In genomic region chrX:22577181-22577580, GRCh38 we compare ENCODE assay signal across 17 cellular contexts.
A peak's percentile ranks its signal among the peaks of the same experiment; 100 is the strongest.
DNase-seq lines count a peak whose midpoint lies in the region; TF ChIP-seq lines count a peak whose summit lies in the region.
"Had no signal": no experiment of that assay in that cellular context is flagged by ENCODE, and none has a peak within 500 bp of the region (broad histone marks: within the 10 kb centered on the region; RNA-seq: fewer than 3 reads in every experiment).

No MANE protein-coding gene starts in this region.

- H3K9me3 Mint-ChIP-seq in Caco-2 (ENCODE audit: unreplicated experiment): no peaks in the 10 kb centered on the region

- H3K9me3 ChIP-seq in BE2C (no peaks in the 10 kb centered on the region), Caco-2 (no peaks in the 10 kb centered on the region)
- H3K9me3 ChIP-seq: ascending aorta, stomach had no signal

- POLR2A ChIA-PET in RWPE1 (lab: Yijun Ruan, JAX; ENCODE audit: low non-redundant PET): no interaction called here
- POLR2A ChIA-PET in Caco-2 (lab: Charles Lee): no interaction called here

- intact Hi-C loops in Caco-2 (cut with micrococcal nuclease; ENCODE audit: unreplicated experiment): no loop called here

- H3K27me3 ChIP-seq in BE2C (no peaks in the 10 kb centered on the region), Caco-2 (replicated peaks; ENCODE audit: control insufficient read depth, insufficient read depth, low read length) (no peaks in the 10 kb centered on the region)
- H3K27me3 ChIP-seq: ascending aorta, stomach had no signal

- no peak overlapping the region for H3K27ac Mint-ChIP-seq in Caco-2 (ENCODE audit: unreplicated experiment)
- H3K27ac Mint-ChIP-seq: activated CD4-positive, alpha-beta T cell treated with anti-CD3 and anti-CD28 coated beads for 36 hours; CD8-positive, alpha-beta memory T cell had no signal

- no peaks in the 10 kb centered on the region for H3K4me1 Mint-ChIP-seq in Caco-2 (ENCODE audit: low read depth, unreplicated experiment)
- H3K4me1 Mint-ChIP-seq: activated CD4-positive, alpha-beta T cell treated with anti-CD3 and anti-CD28 coated beads for 36 hours; CD8-positive, alpha-beta memory T cell had no signal

- no peak overlapping the region for H3K4me3 ChIP-seq in BE2C (ENCODE audit: low read depth, low read length)
- H3K4me3 ChIP-seq in Caco-2 (ENCODE audit: low read depth, low read length): no peak overlapping the region
- H3K4me3 ChIP-seq: ascending aorta, SK-N-MC, stomach had no signal

- CTCF ChIA-PET in RWPE1 (lab: Yijun Ruan, JAX) (no interaction called here), Caco-2 (lab: Charles Lee) (no interaction called here)

- H3K36me3 ChIP-seq in BE2C (no peaks in the 10 kb centered on the region), Caco-2 (ENCODE audit: control insufficient read depth, insufficient read depth, low read length) (no peaks in the 10 kb centered on the region)
- H3K36me3 ChIP-seq: ascending aorta, stomach had no signal

- TF ChIP-seq CTCF in RWPE1 (conservative IDR thresholded peaks at IDR 0.05; ENCODE audit: low read depth) (no peak), BE2C (IDR thresholded peaks at IDR 0.05; ENCODE audit: low read depth, low read length) (no peak), Caco-2 (IDR thresholded peaks at IDR 0.05; ENCODE audit: insufficient read depth in 1 of 2, low read depth in 1 of 2, low read length in 1 of 2, severe bottlenecking in 1 of 2, unreplicated experiment in 1 of 2) (no peak)

- no peaks in the 10 kb centered on the region for H3K36me3 Mint-ChIP-seq in Caco-2 (ENCODE audit: insufficient read depth, unreplicated experiment)
- H3K36me3 Mint-ChIP-seq: CD8-positive, alpha-beta memory T cell had no signal

- no peak overlapping the region for H3K4me3 Mint-ChIP-seq in Caco-2 (ENCODE audit: unreplicated experiment)
- H3K4me3 Mint-ChIP-seq: activated CD4-positive, alpha-beta T cell treated with anti-CD3 and anti-CD28 coated beads for 36 hours; CD8-positive, alpha-beta memory T cell had no signal

- H3K27ac ChIP-seq in RWPE1: no peak overlapping the region
- H3K27ac ChIP-seq: ascending aorta, SK-N-MC, stomach had no signal

- H3K4me1 ChIP-seq in BE2C (no peaks in the 10 kb centered on the region), Caco-2 (no peaks in the 10 kb centered on the region)
- H3K4me1 ChIP-seq: ascending aorta, stomach had no signal

- no TSS peak for BruUV-seq in Caco-2 (replicated peaks; lab: Mats Ljungman, UMichigan)

- no peaks in the 10 kb centered on the region for H3K27me3 Mint-ChIP-seq in Caco-2 (ENCODE audit: insufficient read depth, unreplicated experiment)
- H3K27me3 Mint-ChIP-seq: activated CD4-positive, alpha-beta T cell treated with anti-CD3 and anti-CD28 coated beads for 36 hours; CD8-positive, alpha-beta memory T cell had no signal

- DNase-seq in ELR (ENCODE audit: low read depth): peak; percentile 76
- peak; percentile 6 for DNase-seq in RWPE1 (ENCODE audit: low spot score)
- peak; percentile 39 for DNase-seq in fibroblast of gingiva (ENCODE audit: low read depth)
- peak; percentile 77 for DNase-seq in renal cortical epithelial cell (ENCODE audit: low read depth)
- DNase-seq in BE2C: no peak
- DNase-seq in Caco-2: no peak
- no peak for DNase-seq in anterior cingulate cortex (lab: John Stamatoyannopoulos, UW)
- DNase-seq in T-helper 2 cell: no peak
- DNase-seq: activated CD4-positive, alpha-beta T cell treated with anti-CD3 and anti-CD28 coated beads for 36 hours; activated T-cell treated with anti-CD3 and anti-CD28 coated beads, Interleukin-2, amount 50 U/mL, for 48 hours; CD8-positive, alpha-beta memory T cell; NCI-H2081 treated with DMSO at 0.1 percent for 48 hours; NK-92 treated with Interleukin-12 subunit alpha and Interleukin-12 subunit beta, amount 100 ng/mL, for 24 hours; stimulated activated CD4-positive, alpha-beta T cell treated with anti-CD3 and anti-CD28 coated beads, Interleukin-4, amount 100 ng/mL, for 4 hours; stomach had no signal

Comparison
In these comparisons a context has a peak if more than half of its experiments do, and no peak if none do; other contexts are left out.
1. DNase-seq: peak in ELR (single experiment), RWPE1 (single experiment), fibroblast of gingiva (single experiment) and renal cortical epithelial cell (single experiment); none in BE2C (single experiment), Caco-2 (0 of 2), anterior cingulate cortex (0 of 58) and T-helper 2 cell (0 of 5).